ENCODE assay signal across 1 cellular context in genomic region chr10:94065344-94065743, GRCh38.
TF ChIP-seq lines count a peak whose summit lies in the region.

No MANE protein-coding gene starts in this region.

TF ChIP-seq in GM23338, 12 proteins besides CTCF, POLR2A, EP300 and RAD21 (continued from another document):
- no peak for TF ChIP-seq ZNF462 (CRISPR knock-in tag; IDR thresholded peaks at IDR 0.05)
- TF ChIP-seq STAT1 (IDR thresholded peaks at IDR 0.05; ENCODE audit: unreplicated experiment), result no peak
TF ChIP-seq in GM23338: peak in this region for 0.
